ENCODE assay signal across 8 cellular contexts in the genomic region with DNA sequence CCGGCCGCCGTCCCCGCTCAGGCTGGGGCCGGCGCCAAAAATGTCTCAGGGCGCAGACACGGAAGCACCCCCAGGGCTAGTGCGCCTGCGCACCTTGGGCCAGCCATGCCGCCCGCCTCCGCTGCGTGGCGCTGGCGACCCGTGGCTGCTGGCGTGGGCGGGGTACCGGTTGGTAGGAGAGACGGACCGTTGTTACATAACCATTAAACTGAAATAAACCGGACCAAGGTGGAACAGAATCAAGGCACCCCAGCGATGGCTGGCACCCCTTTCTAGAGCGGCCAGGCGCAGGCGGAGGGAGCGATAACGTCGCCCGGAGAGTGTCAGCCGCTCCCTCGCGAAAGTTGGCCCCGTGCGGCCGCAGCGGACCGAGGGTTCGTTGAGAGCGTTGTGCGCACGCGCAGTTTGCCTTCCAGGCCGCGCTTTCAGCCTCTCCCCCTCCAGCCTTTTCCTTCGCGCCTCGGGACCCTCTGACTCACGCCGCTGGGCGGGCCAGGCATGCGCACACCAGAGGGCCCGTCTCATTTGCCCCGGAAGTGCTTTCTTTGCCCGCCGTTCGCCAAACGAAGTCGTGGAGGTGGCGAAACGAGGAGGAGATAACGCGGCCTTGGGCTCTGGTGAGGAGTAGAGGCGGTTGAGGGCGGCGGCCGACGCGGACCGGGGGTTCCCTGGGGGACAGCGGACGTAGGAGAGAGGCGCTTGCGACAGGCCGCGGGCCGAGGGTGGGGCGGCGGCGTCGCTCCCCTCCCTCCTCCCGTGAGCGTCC. TPM values are rescaled to one million over a fixed set of nuclear protein-coding genes. Genes with fewer than 3 reads are reported as not detected.
DNase-seq lines count a peak whose midpoint lies in the region; TF ChIP-seq lines count a peak whose summit lies in the region.

A gene with protein sequence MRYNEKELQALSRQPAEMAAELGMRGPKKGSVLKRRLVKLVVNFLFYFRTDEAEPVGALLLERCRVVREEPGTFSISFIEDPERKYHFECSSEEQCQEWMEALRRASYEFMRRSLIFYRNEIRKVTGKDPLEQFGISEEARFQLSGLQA (minus strand): TSS at position 45 of the 766 bp plus-strand sequence. CDS start 81 bp downstream, outside the sequence.
A gene with protein sequence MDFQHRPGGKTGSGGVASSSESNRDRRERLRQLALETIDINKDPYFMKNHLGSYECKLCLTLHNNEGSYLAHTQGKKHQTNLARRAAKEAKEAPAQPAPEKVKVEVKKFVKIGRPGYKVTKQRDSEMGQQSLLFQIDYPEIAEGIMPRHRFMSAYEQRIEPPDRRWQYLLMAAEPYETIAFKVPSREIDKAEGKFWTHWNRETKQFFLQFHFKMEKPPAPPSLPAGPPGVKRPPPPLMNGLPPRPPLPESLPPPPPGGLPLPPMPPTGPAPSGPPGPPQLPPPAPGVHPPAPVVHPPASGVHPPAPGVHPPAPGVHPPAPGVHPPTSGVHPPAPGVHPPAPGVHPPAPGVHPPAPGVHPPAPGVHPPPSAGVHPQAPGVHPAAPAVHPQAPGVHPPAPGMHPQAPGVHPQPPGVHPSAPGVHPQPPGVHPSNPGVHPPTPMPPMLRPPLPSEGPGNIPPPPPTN (plus strand): TSS at position 540 of the 766 bp plus-strand sequence. CDS start 6,595 bp downstream, outside the sequence.

- peak within 1 kb of the TSS; percentile 65 for H3K4me3 ChIP-seq in Caco-2 (ENCODE audit: low read depth, low read length)
- H3K4me3 ChIP-seq in effector memory CD4-positive, alpha-beta T cell (ENCODE audit: insufficient read depth, low read depth, low read length, poor library complexity, severe bottlenecking): peak within 1 kb of the TSS; percentile 77

- H3K27ac ChIP-seq in effector memory CD4-positive, alpha-beta T cell (ENCODE audit: insufficient read depth, low read length, poor library complexity, severe bottlenecking): peak within 1 kb of the TSS; percentile 96

- intact Hi-C loops in Caco-2 (cut with micrococcal nuclease; ENCODE audit: unreplicated experiment): loop anchor here (1.0 to 5.0 kb wide), 5 partner anchors 32 to 191 kb away; partner anchors contain the start of gene TIMM13

- H3K4me1 Mint-ChIP-seq in Caco-2 (ENCODE audit: low read depth, unreplicated experiment): peaks cover 17% of the 10 kb centered on the region

- H3K9me3 Mint-ChIP-seq in Caco-2 (ENCODE audit: unreplicated experiment): no peaks in the 10 kb centered on the region

- CTCF ChIA-PET in Caco-2 (lab: Charles Lee): interaction anchor here (0.6 to 1.0 kb wide), 8 partner anchors 24 to 217 kb away, joined by 3 to 5 read pairs (median 4); no protein-coding TSS in a partner anchor
- CTCF ChIA-PET in activated CD8-positive, alpha-beta memory T cell treated with anti-CD3 and anti-CD28 coated beads for 36 hours (lab: Charles Lee): interaction anchor here (0.6 to 3.6 kb wide), 10 partner anchors 17 to 435 kb away, joined by 3 to 33 read pairs (median 4); partner anchors contain the start of gene JSRP1

- DNase-seq in Caco-2 (peak; percentile 96 to 98), GM20000 (ENCODE audit: low spot score) (peak; percentile 100), HT1080 (ENCODE audit: low read depth) (peak; percentile 96), NOMO-1 (lab: John Stamatoyannopoulos, UW; ENCODE audit: unreplicated experiment in 2 of 2) (peak; percentile 95 to 99), lung microvascular endothelial cell (ENCODE audit: low read depth in 2 of 2) (peak; percentile 98 to 99)
- DNase-seq in effector memory CD4-positive, alpha-beta T cell: peak; percentile 96 to 97 (median 96)
- DNase-seq in stimulated activated CD4-positive, alpha-beta T cell treated with anti-CD3 and anti-CD28 coated beads, TNF-alpha, amount 100 ng/mL, for 48 hours (ENCODE audit: low read depth in 3 of 3): peak; percentile 94 to 98 (median 97)

- no TSS peak for BruUV-seq in Caco-2 (replicated peaks; lab: Mats Ljungman, UMichigan)

- no peaks in the 10 kb centered on the region for H3K36me3 ChIP-seq in Caco-2 (ENCODE audit: control insufficient read depth, insufficient read depth, low read length)
- peaks cover 18% of the 10 kb centered on the region for H3K36me3 ChIP-seq in effector memory CD4-positive, alpha-beta T cell (ENCODE audit: control insufficient read depth, insufficient read depth, low read length)

- TF ChIP-seq CTCF in Caco-2 (IDR thresholded peaks at IDR 0.05; ENCODE audit: insufficient read depth in 1 of 2, low read depth in 1 of 2, low read length in 1 of 2, severe bottlenecking in 1 of 2, unreplicated experiment in 1 of 2) (peak; percentile 92 to 94), GM20000 (IDR thresholded peaks at IDR 0.05; ENCODE audit: extremely low read depth, missing control alignments) (peak; percentile 100)

- POLR2A ChIA-PET in Caco-2 (lab: Charles Lee): interaction anchor here (0.6 to 1.0 kb wide), 2 partner anchors 67 to 92 kb away, joined by 5 to 7 read pairs; partner anchors contain the start of gene LSM7
- POLR2A ChIA-PET in activated CD8-positive, alpha-beta memory T cell treated with anti-CD3 and anti-CD28 coated beads for 36 hours (lab: Charles Lee): interaction anchor here (0.6 to 1.4 kb wide), 5 partner anchors 11 to 73 kb away, joined by 3 to 4 read pairs (median 3); no protein-coding TSS in a partner anchor

- peak within 1 kb of the TSS; percentile 84 for H3K4me3 Mint-ChIP-seq in Caco-2 (ENCODE audit: unreplicated experiment)

- no peaks in the 10 kb centered on the region for H3K27me3 ChIP-seq in Caco-2 (replicated peaks; ENCODE audit: control insufficient read depth, insufficient read depth, low read length)
- H3K27me3 ChIP-seq in effector memory CD4-positive, alpha-beta T cell (replicated peaks; ENCODE audit: control insufficient read depth, insufficient read depth, low read length, poor library complexity, severe bottlenecking): no peaks in the 10 kb centered on the region

- peaks cover 85% of the 10 kb centered on the region for H3K36me3 Mint-ChIP-seq in Caco-2 (ENCODE audit: insufficient read depth, unreplicated experiment)

- H3K27ac Mint-ChIP-seq in Caco-2 (ENCODE audit: unreplicated experiment): peak within 1 kb of the TSS; percentile 95

- peaks cover 26% of the 10 kb centered on the region for H3K4me1 ChIP-seq in Caco-2
- peaks cover 52% of the 10 kb centered on the region for H3K4me1 ChIP-seq in effector memory CD4-positive, alpha-beta T cell (ENCODE audit: control insufficient read depth, insufficient read depth, low read length, poor library complexity, severe bottlenecking)

- H3K27me3 Mint-ChIP-seq in Caco-2 (ENCODE audit: insufficient read depth, unreplicated experiment): no peaks in the 10 kb centered on the region

- no peaks in the 10 kb centered on the region for H3K9me3 ChIP-seq in Caco-2
- H3K9me3 ChIP-seq in effector memory CD4-positive, alpha-beta T cell (ENCODE audit: control insufficient read depth, low read length): no peaks in the 10 kb centered on the region

RNA-seq across cellular contexts. Expression of the first gene that starts in this region (rescaled TPM):
- 119 TPM in 2 replicates for total RNA-seq in Caco-2 (2022)
- total RNA-seq in HT1080 (2014; rRNA removed; shearing (Covaris generic)): 146 and 152 TPM in 2 replicates
- 66.0 and 90.1 TPM in 2 replicates for polyA plus RNA-seq in HT1080 (2015; cell fraction: cytosol; rRNA removed)
- polyA plus RNA-seq in HT1080 (2015; cell fraction: nucleus; rRNA removed): 79.1 and 88.2 TPM in 2 replicates
- 10 to 100 TPM; 87.0 to 90.6 TPM for total RNA-seq in activated CD8-positive, alpha-beta memory T cell treated with anti-CD3 and anti-CD28 coated beads for 36 hours
- total RNA-seq in lung microvascular endothelial cell: 51.4 and 75.8 TPM in 2 replicates

RNA-seq across cellular contexts. Expression of the second gene that starts in this region (rescaled TPM):
- total RNA-seq in Caco-2 (2022): 129 and 135 TPM in 2 replicates
- total RNA-seq in HT1080 (2014; rRNA removed; shearing (Covaris generic)): 71.2 and 91.0 TPM in 2 replicates
- polyA plus RNA-seq in HT1080 (2015; cell fraction: cytosol; rRNA removed): 63.4 and 73.2 TPM in 2 replicates
- polyA plus RNA-seq in HT1080 (2015; cell fraction: nucleus; rRNA removed): 124 and 132 TPM in 2 replicates
- total RNA-seq in activated CD8-positive, alpha-beta memory T cell treated with anti-CD3 and anti-CD28 coated beads for 36 hours: 100 to 1,000 TPM; 133 to 142 TPM
- total RNA-seq in lung microvascular endothelial cell: 41.8 and 56.5 TPM in 2 replicates

Comparison
In these comparisons a context has a peak if more than half of its experiments do, and no peak if none do; other contexts are left out.
1. Peak in every context shown above with its lines: DNase-seq, H3K4me3 ChIP-seq and H3K27ac ChIP-seq.